In genomic region chr16:19067349-19068236, GRCh38 we compare ENCODE assay signal across 1 cellular context.
TF ChIP-seq lines count a peak whose summit lies in the region.

Gene COQ7, plus strand, starts transcription at chr16:19067614. Its CDS starts 51 bp downstream, at chr16:19067665.

TF ChIP-seq in HepG2, 621 proteins besides CTCF, POLR2A, EP300 and RAD21 (continued from another document and continues in another):
- TF ChIP-seq, protein P1, sequence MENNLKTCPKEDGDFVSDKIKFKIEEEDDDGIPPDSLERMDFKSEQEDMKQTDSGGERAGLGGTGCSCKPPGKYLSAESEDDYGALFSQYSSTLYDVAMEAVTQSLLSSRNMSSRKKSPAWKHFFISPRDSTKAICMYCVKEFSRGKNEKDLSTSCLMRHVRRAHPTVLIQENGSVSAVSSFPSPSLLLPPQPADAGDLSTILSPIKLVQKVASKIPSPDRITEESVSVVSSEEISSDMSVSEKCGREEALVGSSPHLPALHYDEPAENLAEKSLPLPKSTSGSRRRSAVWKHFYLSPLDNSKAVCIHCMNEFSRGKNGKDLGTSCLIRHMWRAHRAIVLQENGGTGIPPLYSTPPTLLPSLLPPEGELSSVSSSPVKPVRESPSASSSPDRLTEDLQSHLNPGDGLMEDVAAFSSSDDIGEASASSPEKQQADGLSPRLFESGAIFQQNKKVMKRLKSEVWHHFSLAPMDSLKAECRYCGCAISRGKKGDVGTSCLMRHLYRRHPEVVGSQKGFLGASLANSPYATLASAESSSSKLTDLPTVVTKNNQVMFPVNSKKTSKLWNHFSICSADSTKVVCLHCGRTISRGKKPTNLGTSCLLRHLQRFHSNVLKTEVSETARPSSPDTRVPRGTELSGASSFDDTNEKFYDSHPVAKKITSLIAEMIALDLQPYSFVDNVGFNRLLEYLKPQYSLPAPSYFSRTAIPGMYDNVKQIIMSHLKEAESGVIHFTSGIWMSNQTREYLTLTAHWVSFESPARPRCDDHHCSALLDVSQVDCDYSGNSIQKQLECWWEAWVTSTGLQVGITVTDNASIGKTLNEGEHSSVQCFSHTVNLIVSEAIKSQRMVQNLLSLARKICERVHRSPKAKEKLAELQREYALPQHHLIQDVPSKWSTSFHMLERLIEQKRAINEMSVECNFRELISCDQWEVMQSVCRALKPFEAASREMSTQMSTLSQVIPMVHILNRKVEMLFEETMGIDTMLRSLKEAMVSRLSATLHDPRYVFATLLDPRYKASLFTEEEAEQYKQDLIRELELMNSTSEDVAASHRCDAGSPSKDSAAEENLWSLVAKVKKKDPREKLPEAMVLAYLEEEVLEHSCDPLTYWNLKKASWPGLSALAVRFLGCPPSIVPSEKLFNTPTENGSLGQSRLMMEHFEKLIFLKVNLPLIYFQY (CRISPR knock-in tag; IDR thresholded peaks at IDR 0.05; ENCODE audit: borderline replicate concordance): no peak; the same call in 1 of the 2 replicates
- TF ChIP-seq BCL3 (CRISPR knock-in tag; IDR thresholded peaks at IDR 0.05) (peak; percentile 88; the same call in 1 of the 2 replicates), ZFX (CRISPR knock-in tag; IDR thresholded peaks at IDR 0.05; ENCODE audit: low read depth) (peak; percentile 97), MTF1 (CRISPR knock-in tag; IDR thresholded peaks at IDR 0.05) (no peak), CCDC6 (CRISPR knock-in tag; IDR thresholded peaks at IDR 0.05) (no peak; the same call in 1 of the 2 replicates), JUNB (CRISPR knock-in tag; IDR thresholded peaks at IDR 0.05; ENCODE audit: borderline replicate concordance) (no peak), ZNF414 (CRISPR knock-in tag; IDR thresholded peaks at IDR 0.05) (peak; percentile 71), ZNF530 (CRISPR knock-in tag; IDR thresholded peaks at IDR 0.05; ENCODE audit: low read depth) (no peak), THAP11 (CRISPR knock-in tag; IDR thresholded peaks at IDR 0.05) (peak; percentile 90), SMARCC2 (IDR thresholded peaks at IDR 0.05) (no peak), ZFP36L2 (CRISPR knock-in tag; IDR thresholded peaks at IDR 0.05) (no peak; the same call in 1 of the 2 replicates), ZNF7 (CRISPR knock-in tag; IDR thresholded peaks at IDR 0.05) (0 out of 2 replicates have a peak, but pooled peaks have one; percentile 6), NPAS2 (CRISPR knock-in tag; IDR thresholded peaks at IDR 0.05; ENCODE audit: borderline replicate concordance) (no peak), NR2F2 (IDR thresholded peaks at IDR 0.05; ENCODE audit: borderline replicate concordance, low read depth) (peak; percentile 77; the same call in 1 of the 2 replicates), ZFP1 (CRISPR knock-in tag; IDR thresholded peaks at IDR 0.05) (peak; percentile 36; the same call in 1 of the 2 replicates), KLF15 (CRISPR knock-in tag; IDR thresholded peaks at IDR 0.05; ENCODE audit: borderline replicate concordance) (0 out of 2 replicates have a peak, but pooled peaks have one; percentile 32), MZF1 (CRISPR knock-in tag; IDR thresholded peaks at IDR 0.05; ENCODE audit: borderline replicate concordance) (peak; percentile 81; the same call in 1 of the 2 replicates), BHLHE40 (IDR thresholded peaks at IDR 0.05; ENCODE audit: low read length) (peak; percentile 62), ZNF747 (CRISPR knock-in tag; IDR thresholded peaks at IDR 0.05; ENCODE audit: borderline replicate concordance) (peak; percentile 87; the same call in 1 of the 2 replicates), ZNF576 (CRISPR knock-in tag; IDR thresholded peaks at IDR 0.05) (no peak), TP53 (CRISPR knock-in tag; conservative IDR thresholded peaks at IDR 0.05) (peak; percentile 71; the same call in 1 of the 2 replicates), FOXO1 (CRISPR knock-in tag; IDR thresholded peaks at IDR 0.05) (peak; percentile 70), SRF (IDR thresholded peaks at IDR 0.05; ENCODE audit: low read depth, low read length) (peak; percentile 39; the same call in 1 of the 2 replicates), ZNF124 (CRISPR knock-in tag; IDR thresholded peaks at IDR 0.05) (no peak), RELA (CRISPR knock-in tag; IDR thresholded peaks at IDR 0.05) (no peak), ZFP41 (CRISPR knock-in tag; IDR thresholded peaks at IDR 0.05; ENCODE audit: borderline replicate concordance) (no peak), ZNF784 (CRISPR knock-in tag; IDR thresholded peaks at IDR 0.05; ENCODE audit: borderline replicate concordance) (peak; percentile 80), ZNF768 (CRISPR knock-in tag; IDR thresholded peaks at IDR 0.05) (peak; percentile 73), ZNF567 (CRISPR knock-in tag; IDR thresholded peaks at IDR 0.05; ENCODE audit: borderline replicate concordance) (peak; percentile 84), MTA1 (CRISPR knock-in tag; IDR thresholded peaks at IDR 0.05; ENCODE audit: borderline replicate concordance) (peak; percentile 89; the same call in 1 of the 2 replicates), NCOR1 (IDR thresholded peaks at IDR 0.05; ENCODE audit: borderline replicate concordance, low read length) (peak; percentile 85; the same call in 1 of the 2 replicates), ZNF232 (CRISPR knock-in tag; IDR thresholded peaks at IDR 0.05; ENCODE audit: borderline replicate concordance) (no peak; the same call in 1 of the 2 replicates), GRHL1 (CRISPR knock-in tag; conservative IDR thresholded peaks at IDR 0.05) (no peak), ARNT2 (CRISPR knock-in tag; IDR thresholded peaks at IDR 0.05; ENCODE audit: low read depth) (peak; percentile 82), SALL1 (CRISPR knock-in tag; IDR thresholded peaks at IDR 0.05) (peak; percentile 56; the same call in 1 of the 2 replicates), ZSCAN22 (CRISPR knock-in tag; IDR thresholded peaks at IDR 0.05) (no peak), ZNF343 (CRISPR knock-in tag; IDR thresholded peaks at IDR 0.05) (peak; percentile 29; the same call in 1 of the 2 replicates), ZBTB20 (CRISPR knock-in tag; IDR thresholded peaks at IDR 0.05; ENCODE audit: borderline replicate concordance, low read depth) (0 out of 2 replicates have a peak, but pooled peaks have one; percentile 33), ZMYM2 (CRISPR knock-in tag; IDR thresholded peaks at IDR 0.05) (no peak), MBD4 (IDR thresholded peaks at IDR 0.05; ENCODE audit: borderline replicate concordance, low read length) (no peak), SMC3 (IDR thresholded peaks at IDR 0.05; ENCODE audit: low read length) (peak; percentile 43; the same call in 1 of the 2 replicates), ATAD3A (CRISPR knock-in tag; IDR thresholded peaks at IDR 0.05) (no peak)
- TF ChIP-seq, protein P2, sequence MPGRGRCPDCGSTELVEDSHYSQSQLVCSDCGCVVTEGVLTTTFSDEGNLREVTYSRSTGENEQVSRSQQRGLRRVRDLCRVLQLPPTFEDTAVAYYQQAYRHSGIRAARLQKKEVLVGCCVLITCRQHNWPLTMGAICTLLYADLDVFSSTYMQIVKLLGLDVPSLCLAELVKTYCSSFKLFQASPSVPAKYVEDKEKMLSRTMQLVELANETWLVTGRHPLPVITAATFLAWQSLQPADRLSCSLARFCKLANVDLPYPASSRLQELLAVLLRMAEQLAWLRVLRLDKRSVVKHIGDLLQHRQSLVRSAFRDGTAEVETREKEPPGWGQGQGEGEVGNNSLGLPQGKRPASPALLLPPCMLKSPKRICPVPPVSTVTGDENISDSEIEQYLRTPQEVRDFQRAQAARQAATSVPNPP (CRISPR knock-in tag; IDR thresholded peaks at IDR 0.05): 0 out of 2 replicates have a peak, but pooled peaks have one; percentile 63
- TF ChIP-seq, protein P3, sequence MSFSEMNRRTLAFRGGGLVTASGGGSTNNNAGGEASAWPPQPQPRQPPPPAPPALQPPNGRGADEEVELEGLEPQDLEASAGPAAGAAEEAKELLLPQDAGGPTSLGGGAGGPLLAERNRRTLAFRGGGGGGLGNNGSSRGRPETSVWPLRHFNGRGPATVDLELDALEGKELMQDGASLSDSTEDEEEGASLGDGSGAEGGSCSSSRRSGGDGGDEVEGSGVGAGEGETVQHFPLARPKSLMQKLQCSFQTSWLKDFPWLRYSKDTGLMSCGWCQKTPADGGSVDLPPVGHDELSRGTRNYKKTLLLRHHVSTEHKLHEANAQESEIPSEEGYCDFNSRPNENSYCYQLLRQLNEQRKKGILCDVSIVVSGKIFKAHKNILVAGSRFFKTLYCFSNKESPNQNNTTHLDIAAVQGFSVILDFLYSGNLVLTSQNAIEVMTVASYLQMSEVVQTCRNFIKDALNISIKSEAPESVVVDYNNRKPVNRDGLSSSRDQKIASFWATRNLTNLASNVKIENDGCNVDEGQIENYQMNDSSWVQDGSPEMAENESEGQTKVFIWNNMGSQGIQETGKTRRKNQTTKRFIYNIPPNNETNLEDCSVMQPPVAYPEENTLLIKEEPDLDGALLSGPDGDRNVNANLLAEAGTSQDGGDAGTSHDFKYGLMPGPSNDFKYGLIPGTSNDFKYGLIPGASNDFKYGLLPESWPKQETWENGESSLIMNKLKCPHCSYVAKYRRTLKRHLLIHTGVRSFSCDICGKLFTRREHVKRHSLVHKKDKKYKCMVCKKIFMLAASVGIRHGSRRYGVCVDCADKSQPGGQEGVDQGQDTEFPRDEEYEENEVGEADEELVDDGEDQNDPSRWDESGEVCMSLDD (CRISPR knock-in tag; IDR thresholded peaks at IDR 0.05; ENCODE audit: borderline replicate concordance): peak; percentile 63
- TF ChIP-seq, protein P4, sequence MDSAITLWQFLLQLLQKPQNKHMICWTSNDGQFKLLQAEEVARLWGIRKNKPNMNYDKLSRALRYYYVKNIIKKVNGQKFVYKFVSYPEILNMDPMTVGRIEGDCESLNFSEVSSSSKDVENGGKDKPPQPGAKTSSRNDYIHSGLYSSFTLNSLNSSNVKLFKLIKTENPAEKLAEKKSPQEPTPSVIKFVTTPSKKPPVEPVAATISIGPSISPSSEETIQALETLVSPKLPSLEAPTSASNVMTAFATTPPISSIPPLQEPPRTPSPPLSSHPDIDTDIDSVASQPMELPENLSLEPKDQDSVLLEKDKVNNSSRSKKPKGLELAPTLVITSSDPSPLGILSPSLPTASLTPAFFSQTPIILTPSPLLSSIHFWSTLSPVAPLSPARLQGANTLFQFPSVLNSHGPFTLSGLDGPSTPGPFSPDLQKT (CRISPR knock-in tag; IDR thresholded peaks at IDR 0.05; ENCODE audit: borderline replicate concordance): peak; percentile 48; the same call in 1 of the 2 replicates
- TF ChIP-seq, protein P5, sequence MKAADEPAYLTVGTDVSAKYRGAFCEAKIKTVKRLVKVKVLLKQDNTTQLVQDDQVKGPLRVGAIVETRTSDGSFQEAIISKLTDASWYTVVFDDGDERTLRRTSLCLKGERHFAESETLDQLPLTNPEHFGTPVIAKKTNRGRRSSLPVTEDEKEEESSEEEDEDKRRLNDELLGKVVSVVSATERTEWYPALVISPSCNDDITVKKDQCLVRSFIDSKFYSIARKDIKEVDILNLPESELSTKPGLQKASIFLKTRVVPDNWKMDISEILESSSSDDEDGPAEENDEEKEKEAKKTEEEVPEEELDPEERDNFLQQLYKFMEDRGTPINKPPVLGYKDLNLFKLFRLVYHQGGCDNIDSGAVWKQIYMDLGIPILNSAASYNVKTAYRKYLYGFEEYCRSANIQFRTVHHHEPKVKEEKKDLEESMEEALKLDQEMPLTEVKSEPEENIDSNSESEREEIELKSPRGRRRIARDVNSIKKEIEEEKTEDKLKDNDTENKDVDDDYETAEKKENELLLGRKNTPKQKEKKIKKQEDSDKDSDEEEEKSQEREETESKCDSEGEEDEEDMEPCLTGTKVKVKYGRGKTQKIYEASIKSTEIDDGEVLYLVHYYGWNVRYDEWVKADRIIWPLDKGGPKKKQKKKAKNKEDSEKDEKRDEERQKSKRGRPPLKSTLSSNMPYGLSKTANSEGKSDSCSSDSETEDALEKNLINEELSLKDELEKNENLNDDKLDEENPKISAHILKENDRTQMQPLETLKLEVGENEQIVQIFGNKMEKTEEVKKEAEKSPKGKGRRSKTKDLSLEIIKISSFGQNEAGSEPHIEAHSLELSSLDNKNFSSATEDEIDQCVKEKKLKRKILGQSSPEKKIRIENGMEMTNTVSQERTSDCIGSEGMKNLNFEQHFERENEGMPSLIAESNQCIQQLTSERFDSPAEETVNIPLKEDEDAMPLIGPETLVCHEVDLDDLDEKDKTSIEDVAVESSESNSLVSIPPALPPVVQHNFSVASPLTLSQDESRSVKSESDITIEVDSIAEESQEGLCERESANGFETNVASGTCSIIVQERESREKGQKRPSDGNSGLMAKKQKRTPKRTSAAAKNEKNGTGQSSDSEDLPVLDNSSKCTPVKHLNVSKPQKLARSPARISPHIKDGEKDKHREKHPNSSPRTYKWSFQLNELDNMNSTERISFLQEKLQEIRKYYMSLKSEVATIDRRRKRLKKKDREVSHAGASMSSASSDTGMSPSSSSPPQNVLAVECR (CRISPR knock-in tag; IDR thresholded peaks at IDR 0.05; ENCODE audit: borderline replicate concordance): peak; percentile 98
